13 cellular contexts compared by ENCODE assay signal in the genomic region with DNA sequence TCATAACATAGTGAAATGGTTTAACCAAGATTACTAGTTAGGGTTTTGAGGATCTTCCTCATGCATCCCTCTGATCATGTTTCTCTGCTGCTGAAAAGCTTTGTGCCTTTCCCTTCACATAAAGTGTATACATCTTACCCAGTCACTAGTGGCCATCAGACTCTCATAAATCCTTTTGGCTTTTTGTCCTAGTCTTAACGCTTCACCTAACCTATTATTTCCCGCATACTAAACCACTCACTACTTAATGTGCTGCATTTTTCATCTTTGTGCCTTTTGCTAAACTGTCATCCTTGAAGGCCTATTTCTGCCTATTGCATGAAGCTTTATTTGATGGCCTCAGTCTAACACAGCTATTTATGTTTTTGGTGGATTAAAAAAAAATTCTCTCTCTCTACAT.
"Had no signal": no experiment of that assay in that cellular context is flagged by ENCODE, and none has a peak within 500 bp of the region (broad histone marks: within the 10 kb centered on the region; RNA-seq: fewer than 3 reads in every experiment).

No MANE protein-coding gene starts in this region.

- H3K27me3 ChIP-seq: heart left ventricle, pancreas, testis, upper lobe of right lung had no signal

- H3K9me3 ChIP-seq: heart left ventricle, pancreas, testis, upper lobe of right lung had no signal

- DNase-seq: activated CD4-positive, alpha-beta T cell treated with anti-CD3 and anti-CD28 coated beads for 4 hours; activated CD8-positive, alpha-beta memory T cell treated with anti-CD3 and anti-CD28 coated beads, Interleukin-2, amount 50 U/mL, for 48 hours; activated CD8-positive, alpha-beta T cell treated with anti-CD3 and anti-CD28 coated beads, Interleukin-2, amount 10 ng/mL, durations not matched to agents 7 days and 5 days; activated naive CD8-positive, alpha-beta T cell treated with anti-CD3 and anti-CD28 coated beads, Interleukin-2, amount 10 ng/mL, durations not matched to agents 7 days and 5 days; anterior cingulate cortex; heart left ventricle; islet precursor cell; mesendoderm; pancreas; stimulated activated CD4-positive, alpha-beta T cell treated with anti-CD3 and anti-CD28 coated beads, Interleukin-4, amount 100 ng/mL, for 24 hours; testis; upper lobe of right lung; WERI-Rb-1 had no signal

- H3K4me3 ChIP-seq: heart left ventricle, pancreas, testis, upper lobe of right lung had no signal

- H3K36me3 ChIP-seq: heart left ventricle, pancreas, upper lobe of right lung, WERI-Rb-1 had no signal

- H3K4me1 ChIP-seq: heart left ventricle, pancreas, testis, upper lobe of right lung had no signal

- H3K27ac ChIP-seq: heart left ventricle, pancreas, testis, upper lobe of right lung, WERI-Rb-1 had no signal
